ENCODE assay signal across 7 cellular contexts in genomic region chr1:207868252-207868768, GRCh38. TPM values are rescaled to one million over a fixed set of nuclear protein-coding genes. Genes with fewer than 3 reads are reported as not detected.
A peak's percentile ranks its signal among the peaks of the same experiment; 100 is the strongest.
DNase-seq lines count a peak whose midpoint lies in the region; ATAC-seq and TF ChIP-seq lines count a peak whose summit lies in the region.

No MANE protein-coding gene starts in this region.

- H3K27me3 ChIP-seq in muscle layer of colon (ENCODE audit: control insufficient read depth in 1 of 2, insufficient read depth in 2 of 2, low read length in 2 of 2) (no peaks in the 10 kb centered on the region), uterus (no peaks in the 10 kb centered on the region)

- H3K27ac Mint-ChIP-seq in WTC11: no peak overlapping the region

- H3K27me3 Mint-ChIP-seq in WTC11 (ENCODE audit: low read depth): peaks cover 28% of the 10 kb centered on the region

- CTCF ChIA-PET in GM10248 (lab: Yijun Ruan, JAX) (interaction anchor here (0.7 to 25.9 kb wide), 33 partner anchors 7 to 321 kb away, joined by 3 to 661 read pairs (median 5); no protein-coding TSS in a partner anchor), WTC11 (lab: Charles Lee) (interaction anchor here (0.6 to 6.2 kb wide), 40 partner anchors 9 to 960 kb away, joined by 3 to 70 read pairs (median 6); partner anchors contain the start of genes CD34 and PLXNA2)

- DNase-seq in GM10248 (ENCODE audit: extremely low spot score) (peak; percentile 27), WTC11 (ENCODE audit: low spot score) (peak; percentile 38), epithelial cell of proximal tubule (ENCODE audit: low read depth) (no peak), uterus (peak; percentile 53 to 59), T-helper 9 cell (no peak)

- H3K9me3 ChIP-seq in muscle layer of colon (ENCODE audit: low read length) (no peaks in the 10 kb centered on the region), uterus (no peaks in the 10 kb centered on the region)

- H3K4me1 Mint-ChIP-seq in WTC11: peaks cover 18% of the 10 kb centered on the region

- peak; percentile 13 for ATAC-seq in HG02759 (IDR thresholded peaks at IDR 0.05; ENCODE audit: unreplicated experiment)
- ATAC-seq in WTC11: peak; percentile 19

- H3K4me3 ChIP-seq in epithelial cell of proximal tubule (ENCODE audit: low read depth, low read length) (peak overlapping the region; percentile 91), muscle layer of colon (ENCODE audit: low read depth in 1 of 2, low read length in 2 of 2) (peak overlapping the region; percentile 83 to 86), uterus (peak overlapping the region; percentile 63 to 96)

- H3K4me1 ChIP-seq in muscle layer of colon (ENCODE audit: insufficient read depth, low read length) (peaks cover 60% of the 10 kb centered on the region), uterus (peaks cover 0 to 23% of the 10 kb centered on the region in 2 donors)

- no peaks in the 10 kb centered on the region for H3K36me3 Mint-ChIP-seq in WTC11

- H3K27ac ChIP-seq in muscle layer of colon (ENCODE audit: low read depth, low read length) (peak overlapping the region; percentile 98), uterus (peak overlapping the region; percentile 93 to 95)

- H3K9me3 Mint-ChIP-seq in WTC11: no peaks in the 10 kb centered on the region

- H3K36me3 ChIP-seq in muscle layer of colon (ENCODE audit: insufficient read depth, low read length) (peaks cover 11% of the 10 kb centered on the region), uterus (no peaks in the 10 kb centered on the region)

- H3K9ac ChIP-seq in muscle layer of colon (ENCODE audit: low read length): peak overlapping the region; percentile 52

- POLR2A ChIA-PET in GM10248 (lab: Yijun Ruan, JAX) (interaction anchor here (0.8 to 3.9 kb wide), 2 partner anchors 42 to 46 kb away, joined by 4 to 18 read pairs; no protein-coding TSS in a partner anchor), WTC11 (lab: Charles Lee) (no interaction called here)

- TF ChIP-seq POLR2A in uterus (IDR thresholded peaks at IDR 0.05): peak in 1 of 2 donors; percentile 30

- H3K4me3 Mint-ChIP-seq in WTC11: peak overlapping the region; percentile 65

- intact Hi-C loops in uterus (cut with DNase I; ENCODE audit: low total_unique reads): loop anchor here (5.0 kb wide), 1 partner anchor 41 kb away; no protein-coding TSS in a partner anchor

- TF ChIP-seq CTCF in GM10248 (IDR thresholded peaks at IDR 0.05; ENCODE audit: control extremely low read depth, extremely low read depth, low read depth, missing control alignments) (no peak), WTC11 (IDR thresholded peaks at IDR 0.05) (no peak), epithelial cell of proximal tubule (conservative IDR thresholded peaks at IDR 0.05; ENCODE audit: low read depth, low read length) (no peak), uterus (IDR thresholded peaks at IDR 0.05) (no peak)

TF ChIP-seq in WTC11, 78 proteins besides CTCF, POLR2A, EP300 and RAD21:
- TF ChIP-seq ZNF396 (CRISPR knock-in tag; IDR thresholded peaks at IDR 0.05; ENCODE audit: borderline replicate concordance) (no peak), ATF3 (CRISPR knock-in tag; conservative IDR thresholded peaks at IDR 0.05) (no peak), MAX (CRISPR knock-in tag; IDR thresholded peaks at IDR 0.05) (0 out of 2 replicates have a peak, but pooled peaks have one; percentile 28)

RNA-seq across cellular contexts. Expression of gene CD34, which starts 42.6 kb away (rescaled TPM):
- total RNA-seq in WTC11 (2021): 0.18 to 0.35 TPM (median 0.27 TPM) in 3 replicates
- total RNA-seq in epithelial cell of proximal tubule: under 0.01 TPM in 1 of 2 replicates, not detected in the other
- total RNA-seq in uterus: 100 to 1,000 TPM in 2 of 4 donors, 10 to 100 TPM in 2; 39.2 to 135 (median 81.2) TPM

Comparison
In these comparisons a context has a peak if more than half of its experiments do, and no peak if none do; other contexts are left out.
1. DNase-seq: peak in GM10248 (single experiment), WTC11 (single experiment) and uterus (2 of 2); none in epithelial cell of proximal tubule (single experiment) and T-helper 9 cell (single experiment).
2. RNA of gene CD34, which starts 42.6 kb away (total RNA-seq): 39.2 to 135 TPM in uterus; 0.18 to 0.35 TPM in WTC11 and under 0.01 TPM in epithelial cell of proximal tubule; every median in the first group is over 10 times any median in the second.
3. Peak in every context shown above with its lines, with median percentiles within 50 percentile points of each other: H3K4me3 ChIP-seq.